9 cellular contexts compared by ENCODE assay signal in genomic region chr19:40442328-40443130, GRCh38. TPM values are rescaled to one million over a fixed set of nuclear protein-coding genes. Genes with fewer than 3 reads are reported as not detected.
DNase-seq lines count a peak whose midpoint lies in the region; ATAC-seq and TF ChIP-seq lines count a peak whose summit lies in the region.
"Had no signal": no experiment of that assay in that cellular context is flagged by ENCODE, and none has a peak within 500 bp of the region (broad histone marks: within the 10 kb centered on the region; RNA-seq: fewer than 3 reads in every experiment).

No MANE protein-coding gene starts in this region.

- H3K18ac ChIP-seq in H9 (ENCODE audit: insufficient read length, low read depth, low read length) = no peak overlapping the region

- H3K27ac Mint-ChIP-seq in H9 (peak overlapping the region; percentile 94 to 99 (median 99)), WTC11 (peak overlapping the region; percentile 99)

- H4K91ac ChIP-seq in H9 (ENCODE audit: insufficient read length, low read depth, low read length) = no peak overlapping the region

- H3K27me3 Mint-ChIP-seq in H9 (ENCODE audit: low read depth) (no peaks in the 10 kb centered on the region), WTC11 (ENCODE audit: low read depth) (no peaks in the 10 kb centered on the region)

- H3T11ph ChIP-seq in H9 (ENCODE audit: low read length) = no peak overlapping the region

- H3K36me3 Mint-ChIP-seq in H9 (ENCODE audit: insufficient read depth in 1 of 3, low read depth in 3 of 3) = peaks cover 15 to 25% (median 23%) of the 10 kb centered on the region in 3 experiments
- peaks cover 19% of the 10 kb centered on the region for H3K36me3 Mint-ChIP-seq in WTC11

- peak overlapping the region; percentile 45 for H3K4me3 ChIP-seq in right cardiac atrium (ENCODE audit: low read length)

- no peak overlapping the region for H2AK5ac ChIP-seq in H9 (ENCODE audit: insufficient read length, low read length)

- ATAC-seq in WTC11 = no peak
- no peak for ATAC-seq in right cardiac atrium
- ATAC-seq in HG03175 (IDR thresholded peaks at IDR 0.05; ENCODE audit: unreplicated experiment) = no peak
- ATAC-seq in GM19328 (IDR thresholded peaks at IDR 0.05; ENCODE audit: unreplicated experiment) = no peak

- H2BK5ac ChIP-seq in H9 (ENCODE audit: insufficient read length, low read length) = no peak overlapping the region

- H3K27me3 ChIP-seq in H9 (ENCODE audit: insufficient read depth, low read length) (no peaks in the 10 kb centered on the region), right cardiac atrium (ENCODE audit: control insufficient read depth, insufficient read depth) (no peaks in the 10 kb centered on the region)

- DNase-seq in H9 = no peak
- no peak for DNase-seq in WTC11 (ENCODE audit: low spot score)
- DNase-seq in right cardiac atrium = no peak
- peak; percentile 44 for DNase-seq in stimulated activated CD8-positive, alpha-beta memory T cell treated with anti-CD3 and anti-CD28 coated beads, Interleukin-4, amount 100 ng/mL, for 48 hours
- DNase-seq in OCI-M1 (lab: John Stamatoyannopoulos, UW) = no peak
- no peak for DNase-seq in NCI-H2171 (lab: John Stamatoyannopoulos, UW)

- POLR2A ChIA-PET in WTC11 (lab: Charles Lee) = interaction anchor here (0.7 to 3.9 kb wide), 14 partner anchors 8 to 161 kb away, joined by 3 to 32 read pairs (median 5); partner anchors contain the start of genes BLVRB, C19orf47, PLD3 and SERTAD1

- H3K14ac ChIP-seq in H9 (ENCODE audit: insufficient read depth, low read length) = no peak overlapping the region

- H3K4me3 Mint-ChIP-seq in H9 (peak overlapping the region; percentile 91 to 96), WTC11 (peak overlapping the region; percentile 94)

- H3K23me2 ChIP-seq in H9 (ENCODE audit: insufficient read length, low read depth, low read length, poor library complexity, severe bottlenecking) = peaks cover 3% of the 10 kb centered on the region

- peak overlapping the region; percentile 80 for H3K4me2 ChIP-seq in H9 (ENCODE audit: insufficient read depth, insufficient read length, low read length)

- no peak overlapping the region for H2BK20ac ChIP-seq in H9 (ENCODE audit: low read depth, low read length, poor library complexity, severe bottlenecking)

- TF ChIP-seq CTCF in H9 (conservative IDR thresholded peaks at IDR 0.05) = no peak
- no peak for TF ChIP-seq CTCF in WTC11 (IDR thresholded peaks at IDR 0.05)

- CTCF ChIA-PET in WTC11 (lab: Charles Lee) = interaction anchor here (0.6 to 2.5 kb wide), 19 partner anchors 9 to 225 kb away, joined by 3 to 46 read pairs (median 4); partner anchors contain the start of genes BLVRB, PRX, SERTAD1 and TTC9B

- H3K79me1 ChIP-seq in H9 (ENCODE audit: insufficient read depth, low read depth, low read length, poor library complexity, severe bottlenecking) = peaks cover 6% of the 10 kb centered on the region

- H3K79me2 ChIP-seq in H9 (ENCODE audit: insufficient read depth, low read length) = peaks cover 4% of the 10 kb centered on the region; the same call in 1 of the 2 replicates

- H3K9me3 Mint-ChIP-seq in H9 = no peaks in the 10 kb centered on the region; a peak in 1 of 5 replicates
- H3K9me3 Mint-ChIP-seq in WTC11 = no peaks in the 10 kb centered on the region

- no peak overlapping the region for H4K5ac ChIP-seq in H9 (ENCODE audit: insufficient read length, low read depth, low read length)

- no peak overlapping the region for H2BK120ac ChIP-seq in H9 (ENCODE audit: low read depth, low read length, poor library complexity, severe bottlenecking)

- peaks cover 28 to 32% of the 10 kb centered on the region in 2 experiments for H3K4me1 Mint-ChIP-seq in H9
- peaks cover 29% of the 10 kb centered on the region for H3K4me1 Mint-ChIP-seq in WTC11

- intact Hi-C loops in right cardiac atrium (cut with DNase I) = loop anchor here in 1 of 4 donors (10.0 kb wide), 1 partner anchor 98 kb away; the partner anchor contains the start of genes C19orf47 and PLD3

- no peak overlapping the region for H2BK12ac ChIP-seq in H9 (ENCODE audit: insufficient read length, low read depth, low read length)

- no CpG with 5 or more reads among the region's 22 CpGs for WGBS in H9 (ENCODE audit: extremely low coverage, insufficient read length, low lambda C conversion rate)
- 14% methylated on average over 22 of the region's 22 CpGs for WGBS in right cardiac atrium

- no peaks in the 10 kb centered on the region for H3K4me1 ChIP-seq in H9 (ENCODE audit: insufficient read depth, low read length)
- peaks cover 3% of the 10 kb centered on the region for H3K4me1 ChIP-seq in right cardiac atrium (ENCODE audit: control insufficient read depth, insufficient read depth, low read length)

- H3K9me3 ChIP-seq in H9 (ENCODE audit: control insufficient read depth, low read depth, low read length) = no peaks in the 10 kb centered on the region
- no peaks in the 10 kb centered on the region for H3K9me3 ChIP-seq in right cardiac atrium (ENCODE audit: control insufficient read depth, low read length)

- no peak overlapping the region for H3K56ac ChIP-seq in H9 (ENCODE audit: insufficient read length, low read depth, low read length)

- H3K4ac ChIP-seq in H9 (ENCODE audit: low read depth, low read length) = no peak overlapping the region

- H4K20me1 ChIP-seq in H9 (ENCODE audit: control insufficient read depth, insufficient read depth, insufficient read length) = no peaks in the 10 kb centered on the region

- H3K27ac ChIP-seq in H9 (ENCODE audit: insufficient read length, low read depth, low read length) (no peak overlapping the region), right cardiac atrium (ENCODE audit: low read length) (peak overlapping the region; percentile 66)

- H2AFZ ChIP-seq in H9 (ENCODE audit: low read length) = no peak overlapping the region

- peak overlapping the region; percentile 11 for H3K9ac ChIP-seq in H9 (ENCODE audit: extremely low read depth, insufficient read length, low read length)

- no peak overlapping the region for H2BK15ac ChIP-seq in H9 (ENCODE audit: low read depth, low read length)

- H4K8ac ChIP-seq in H9 (replicated peaks; ENCODE audit: insufficient read length, low read depth, low read length) = no peak overlapping the region

- H3K23ac ChIP-seq in H9 (ENCODE audit: insufficient read length, low read depth, low read length) = no peak overlapping the region

TF ChIP-seq in WTC11, 78 proteins besides CTCF, POLR2A, EP300 and RAD21 (continues in another document):
- no peak for TF ChIP-seq ZNF317 (CRISPR knock-in tag; IDR thresholded peaks at IDR 0.05; ENCODE audit: borderline replicate concordance, low read depth)
- TF ChIP-seq, protein P1, sequence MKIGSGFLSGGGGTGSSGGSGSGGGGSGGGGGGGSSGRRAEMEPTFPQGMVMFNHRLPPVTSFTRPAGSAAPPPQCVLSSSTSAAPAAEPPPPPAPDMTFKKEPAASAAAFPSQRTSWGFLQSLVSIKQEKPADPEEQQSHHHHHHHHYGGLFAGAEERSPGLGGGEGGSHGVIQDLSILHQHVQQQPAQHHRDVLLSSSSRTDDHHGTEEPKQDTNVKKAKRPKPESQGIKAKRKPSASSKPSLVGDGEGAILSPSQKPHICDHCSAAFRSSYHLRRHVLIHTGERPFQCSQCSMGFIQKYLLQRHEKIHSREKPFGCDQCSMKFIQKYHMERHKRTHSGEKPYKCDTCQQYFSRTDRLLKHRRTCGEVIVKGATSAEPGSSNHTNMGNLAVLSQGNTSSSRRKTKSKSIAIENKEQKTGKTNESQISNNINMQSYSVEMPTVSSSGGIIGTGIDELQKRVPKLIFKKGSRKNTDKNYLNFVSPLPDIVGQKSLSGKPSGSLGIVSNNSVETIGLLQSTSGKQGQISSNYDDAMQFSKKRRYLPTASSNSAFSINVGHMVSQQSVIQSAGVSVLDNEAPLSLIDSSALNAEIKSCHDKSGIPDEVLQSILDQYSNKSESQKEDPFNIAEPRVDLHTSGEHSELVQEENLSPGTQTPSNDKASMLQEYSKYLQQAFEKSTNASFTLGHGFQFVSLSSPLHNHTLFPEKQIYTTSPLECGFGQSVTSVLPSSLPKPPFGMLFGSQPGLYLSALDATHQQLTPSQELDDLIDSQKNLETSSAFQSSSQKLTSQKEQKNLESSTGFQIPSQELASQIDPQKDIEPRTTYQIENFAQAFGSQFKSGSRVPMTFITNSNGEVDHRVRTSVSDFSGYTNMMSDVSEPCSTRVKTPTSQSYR (CRISPR knock-in tag; IDR thresholded peaks at IDR 0.05) = no peak
- TF ChIP-seq, protein P2, sequence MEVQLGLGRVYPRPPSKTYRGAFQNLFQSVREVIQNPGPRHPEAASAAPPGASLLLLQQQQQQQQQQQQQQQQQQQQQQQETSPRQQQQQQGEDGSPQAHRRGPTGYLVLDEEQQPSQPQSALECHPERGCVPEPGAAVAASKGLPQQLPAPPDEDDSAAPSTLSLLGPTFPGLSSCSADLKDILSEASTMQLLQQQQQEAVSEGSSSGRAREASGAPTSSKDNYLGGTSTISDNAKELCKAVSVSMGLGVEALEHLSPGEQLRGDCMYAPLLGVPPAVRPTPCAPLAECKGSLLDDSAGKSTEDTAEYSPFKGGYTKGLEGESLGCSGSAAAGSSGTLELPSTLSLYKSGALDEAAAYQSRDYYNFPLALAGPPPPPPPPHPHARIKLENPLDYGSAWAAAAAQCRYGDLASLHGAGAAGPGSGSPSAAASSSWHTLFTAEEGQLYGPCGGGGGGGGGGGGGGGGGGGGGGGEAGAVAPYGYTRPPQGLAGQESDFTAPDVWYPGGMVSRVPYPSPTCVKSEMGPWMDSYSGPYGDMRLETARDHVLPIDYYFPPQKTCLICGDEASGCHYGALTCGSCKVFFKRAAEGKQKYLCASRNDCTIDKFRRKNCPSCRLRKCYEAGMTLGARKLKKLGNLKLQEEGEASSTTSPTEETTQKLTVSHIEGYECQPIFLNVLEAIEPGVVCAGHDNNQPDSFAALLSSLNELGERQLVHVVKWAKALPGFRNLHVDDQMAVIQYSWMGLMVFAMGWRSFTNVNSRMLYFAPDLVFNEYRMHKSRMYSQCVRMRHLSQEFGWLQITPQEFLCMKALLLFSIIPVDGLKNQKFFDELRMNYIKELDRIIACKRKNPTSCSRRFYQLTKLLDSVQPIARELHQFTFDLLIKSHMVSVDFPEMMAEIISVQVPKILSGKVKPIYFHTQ (CRISPR knock-in tag; IDR thresholded peaks at IDR 0.05) = no peak
- no peak for TF ChIP-seq CREB1 (CRISPR knock-in tag; IDR thresholded peaks at IDR 0.05)
- TF ChIP-seq FOXP1 (CRISPR knock-in tag; IDR thresholded peaks at IDR 0.05; ENCODE audit: borderline replicate concordance) = no peak

RNA-seq across cellular contexts. Expression of gene SERTAD3, which starts 1.6 kb away (rescaled TPM):
- 30.9 and 32.2 TPM in 2 replicates for total RNA-seq in H9 (2021)
- total RNA-seq in WTC11 (2021) = 31.9 to 34.6 TPM (median 33.6 TPM) in 3 replicates
- total RNA-seq in right cardiac atrium = 10 to 100 TPM; 31.5 to 48.2 (median 36.9) TPM
- polyA plus RNA-seq in right cardiac atrium = 36.2 TPM

RNA-seq across cellular contexts. Expression of gene SERTAD1, which starts 16.7 kb away (rescaled TPM):
- total RNA-seq in H9 (2021) (7.9 and 9.3 TPM in 2 replicates), WTC11 (2021) (6.8 to 8.6 TPM (median 7.4 TPM) in 3 replicates), right cardiac atrium (10 to 100 TPM in 2 of 4 donors, 1 to 10 TPM in 2; 8.9 to 14.4 (median 9.7) TPM)
- 18.4 TPM for polyA plus RNA-seq in right cardiac atrium

RNA-seq across cellular contexts. Expression of gene BLVRB, which starts 23.0 kb away (rescaled TPM):
- total RNA-seq in H9 (2021) = 27.9 and 30.4 TPM in 2 replicates
- total RNA-seq in WTC11 (2021) = 35.1 to 38.5 TPM (median 37.1 TPM) in 3 replicates
- total RNA-seq in right cardiac atrium = 100 to 1,000 TPM in 1 of 4 donors, 10 to 100 TPM in 3; 72.0 to 102 (median 86.2) TPM
- 109 TPM for polyA plus RNA-seq in right cardiac atrium

RNA-seq across cellular contexts. Expression of gene SPTBN4, which starts 24.3 kb away (rescaled TPM):
- 2.7 and 2.9 TPM in 2 replicates for total RNA-seq in H9 (2021)
- total RNA-seq in WTC11 (2021) = 2.8 to 5.7 TPM (median 3.9 TPM) in 3 replicates
- total RNA-seq in right cardiac atrium = 1 to 10 TPM; 3.2 to 6.4 (median 5.5) TPM
- 4.3 TPM for polyA plus RNA-seq in right cardiac atrium
- total RNA-seq: HT1080 had no signal

RNA-seq across cellular contexts. Expression of gene PRX, which starts 29.4 kb away (rescaled TPM):
- total RNA-seq in H9 (2021) (3.8 and 4.0 TPM in 2 replicates), WTC11 (2021) (8.2 to 8.4 TPM (median 8.3 TPM) in 3 replicates), right cardiac atrium (1 to 10 TPM; 3.2 to 7.1 (median 4.8) TPM)
- polyA plus RNA-seq in right cardiac atrium = 5.7 TPM
- total RNA-seq: HT1080 had no signal
